In genomic region chr6:45555981-45556771, GRCh38 we compare ENCODE assay signal across 10 cellular contexts.
A peak's percentile ranks its signal among the peaks of the same experiment; 100 is the strongest.
DNase-seq lines count a peak whose midpoint lies in the region; ATAC-seq and TF ChIP-seq lines count a peak whose summit lies in the region.
"Had no signal": no experiment of that assay in that cellular context is flagged by ENCODE, and none has a peak within 500 bp of the region (broad histone marks: within the 10 kb centered on the region; RNA-seq: fewer than 3 reads in every experiment).

No MANE protein-coding gene starts in this region.

- TF ChIP-seq CTCF in AG09319 (IDR thresholded peaks at IDR 0.05; ENCODE audit: low read depth, low read length): no peak
- TF ChIP-seq CTCF in Peyer's patch (IDR thresholded peaks at IDR 0.05): no peak
- no peak for TF ChIP-seq CTCF in ovary (IDR thresholded peaks at IDR 0.05)
- no peak for TF ChIP-seq CTCF in BE2C (IDR thresholded peaks at IDR 0.05; ENCODE audit: low read depth, low read length)

- no peaks in the 10 kb centered on the region for H3K4me1 ChIP-seq in Peyer's patch
- peaks cover 11% of the 10 kb centered on the region for H3K4me1 ChIP-seq in ovary (ENCODE audit: insufficient read depth)
- H3K4me1 ChIP-seq in BE2C: no peaks in the 10 kb centered on the region

- H3K9me3 ChIP-seq in Peyer's patch (no peaks in the 10 kb centered on the region), ovary (no peaks in the 10 kb centered on the region), BE2C (no peaks in the 10 kb centered on the region)

- H3K36me3 ChIP-seq in Peyer's patch (no peaks in the 10 kb centered on the region), ovary (no peaks in the 10 kb centered on the region), BE2C (no peaks in the 10 kb centered on the region)

- WGBS in ovary, 3 donors: 4 to 10% (median 7%) methylated on average over 14 of the region's 14 CpGs

- TF ChIP-seq POLR2A in Peyer's patch (IDR thresholded peaks at IDR 0.05) (no peak), ovary (IDR thresholded peaks at IDR 0.05) (no peak)

- H3K4me3 ChIP-seq in Peyer's patch (peak overlapping the region in 1 of 4 donors; percentile 8), ovary (peak overlapping the region; percentile 9), BE2C (ENCODE audit: low read depth, low read length) (no peak overlapping the region)

- H3K27ac ChIP-seq in Peyer's patch: peak overlapping the region in 3 of 4 donors; percentile 17 to 70 (median 44)
- peak overlapping the region; percentile 72 to 73 for H3K27ac ChIP-seq in ovary

- no peak for TF ChIP-seq EP300 in ovary (IDR thresholded peaks at IDR 0.05)

- H3K27me3 ChIP-seq in Peyer's patch: no peaks in the 10 kb centered on the region
- no peaks in the 10 kb centered on the region for H3K27me3 ChIP-seq in ovary
- no peaks in the 10 kb centered on the region for H3K27me3 ChIP-seq in BE2C

- ATAC-seq in GM18870 (IDR thresholded peaks at IDR 0.05; ENCODE audit: unreplicated experiment): no peak

- DNase-seq in AG09319 (ENCODE audit: extremely low read depth, low read depth) (peak; percentile 34), Peyer's patch (no peak), fibroblast of peridontal ligament (ENCODE audit: extremely low read depth) (peak; percentile 81), ovary (peak in 3 of 5 donors; percentile 35 to 52 (median 49)), BE2C (no peak), NCI-H446 (lab: John Stamatoyannopoulos, UW) (no peak)
- DNase-seq in NK-92 treated with Interleukin-12 subunit alpha and Interleukin-12 subunit beta, amount 100 ng/mL, for 24 hours (lab: John Stamatoyannopoulos, UW): no peak
- DNase-seq: CD8-positive, alpha-beta memory T cell; NCI-H187 treated with DMSO at 0.1 percent for 48 hours had no signal

- intact Hi-C loops in ovary (cut with DNase I): no loop called here

Comparison
In these comparisons a context has a peak if more than half of its experiments do, and no peak if none do; other contexts are left out.
1. DNase-seq: peak in AG09319 (single experiment), fibroblast of peridontal ligament (single experiment) and ovary (3 of 5); none in Peyer's patch (0 of 3), BE2C (single experiment), NK-92 treated with Interleukin-12 subunit alpha and Interleukin-12 subunit beta, amount 100 ng/mL, for 24 hours (single experiment) and NCI-H446 (0 of 2).